Comparison of ENCODE assay signal across 8 cellular contexts in the genomic region with DNA sequence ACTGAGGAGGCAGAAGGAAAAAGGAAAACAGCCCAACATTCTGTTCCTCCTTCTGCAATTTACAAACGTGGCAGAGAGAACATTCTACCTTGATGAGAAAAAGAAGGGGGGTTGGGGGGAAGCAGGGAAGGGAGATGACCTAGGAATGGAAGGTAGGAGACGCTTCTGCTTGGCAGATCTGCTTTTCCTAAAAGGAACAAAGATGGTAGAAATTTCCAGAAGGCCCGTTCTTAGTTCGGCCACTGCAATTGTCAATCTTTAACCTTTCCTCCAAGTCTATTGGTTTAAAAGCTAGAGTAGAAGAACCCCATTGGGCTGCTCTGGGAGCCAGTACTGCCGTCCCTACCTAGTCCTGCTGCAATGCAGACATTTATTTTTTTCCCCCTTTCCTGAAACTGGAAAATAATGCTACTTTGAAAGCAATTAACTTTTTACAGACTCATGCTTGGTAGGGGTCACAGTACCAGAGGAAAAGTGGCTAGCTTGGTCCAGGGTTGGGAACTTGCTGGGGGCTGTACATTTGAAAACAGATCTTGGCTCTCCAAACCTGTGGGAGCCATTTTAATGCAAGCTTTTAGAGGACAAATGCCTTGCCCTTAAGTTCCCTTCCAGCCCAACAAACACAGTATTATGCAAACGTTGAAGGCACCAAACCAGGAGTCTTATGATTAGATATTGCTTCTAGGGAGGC. TPM values are rescaled to one million over a fixed set of nuclear protein-coding genes. Genes with fewer than 3 reads are reported as not detected.
DNase-seq lines count a peak whose midpoint lies in the region; ATAC-seq, FAIRE-seq and TF ChIP-seq lines count a peak whose summit lies in the region.

No MANE protein-coding gene starts in this region.

- H3K9me2 ChIP-seq in Loucy (replicated peaks; ENCODE audit: low read depth, low read length): no peaks in the 10 kb centered on the region

- no peak for TF ChIP-seq EP300 in K562 (IDR thresholded peaks at IDR 0.05; ENCODE audit: low read length)

- TF ChIP-seq CTCF in BE2C (IDR thresholded peaks at IDR 0.05; ENCODE audit: low read depth, low read length) (no peak), Loucy (conservative IDR thresholded peaks at IDR 0.05; ENCODE audit: low read length) (no peak), K562 (IDR thresholded peaks at IDR 0.05 in 2 of 3, conservative IDR thresholded peaks at IDR 0.05 in 1 of 3; ENCODE audit: insufficient read depth in 2 of 3, low read depth in 1 of 3, low read length in 3 of 3) (no peak)

- H3K4me3 ChIP-seq in BE2C (ENCODE audit: low read depth, low read length): peak overlapping the region; percentile 68
- peak overlapping the region; percentile 85 for H3K4me3 ChIP-seq in Loucy (ENCODE audit: low read length, poor library complexity, severe bottlenecking)
- H3K4me3 ChIP-seq in K562: peak overlapping the region; percentile 65

- no peaks in the 10 kb centered on the region for H3K9me3 Mint-ChIP-seq in memory B cell

- 3% methylated on average over 6 of the region's 6 CpGs for WGBS in K562 (ENCODE audit: insufficient coverage, low coverage, missing lambda C conversion rate)

- peak overlapping the region; percentile 99 for H3K9ac ChIP-seq in Loucy (ENCODE audit: low read depth, low read length, poor library complexity, severe bottlenecking)
- peak overlapping the region; percentile 82 to 92 for H3K9ac ChIP-seq in K562 (ENCODE audit: insufficient read depth in 1 of 2, low read depth in 2 of 2, low read length in 2 of 2)

- H3K36me3 Mint-ChIP-seq in memory B cell: no peaks in the 10 kb centered on the region

- TF ChIP-seq RAD21 in K562 (CRISPR knock-in tag; conservative IDR thresholded peaks at IDR 0.05 in 1 of 2, IDR thresholded peaks at IDR 0.05 in 1 of 2): no peak

- H2AFZ ChIP-seq in Loucy (ENCODE audit: low read length) (no peak overlapping the region), K562 (ENCODE audit: low read depth, low read length) (no peak overlapping the region)

- FAIRE-seq in K562 (lab: Jason Lieb, UNC): peak; percentile 49
- no peak for FAIRE-seq in HTR-8/SVneo (lab: Jason Lieb, UNC)

- H3K27ac Mint-ChIP-seq in memory B cell: no peak overlapping the region

- H3K79me2 ChIP-seq in Loucy (ENCODE audit: insufficient read depth, low read length) (peaks cover 90% of the 10 kb centered on the region), K562 (ENCODE audit: control insufficient read depth, insufficient read depth, low read length) (peaks cover 100% of the 10 kb centered on the region)

- peaks cover 51% of the 10 kb centered on the region for H3K4me1 Mint-ChIP-seq in memory B cell

- peak; percentile 25; the same call in 1 of the 2 replicates for TF ChIP-seq POLR2A in K562 (conservative IDR thresholded peaks at IDR 0.05)

- no peaks in the 10 kb centered on the region for H3K9me1 ChIP-seq in K562 (ENCODE audit: control insufficient read depth, insufficient read depth, low read length)

- no peaks in the 10 kb centered on the region for H3F3A ChIP-seq in Loucy (ENCODE audit: low read depth)

- peak; percentile 12 for ATAC-seq in K562
- ATAC-seq in memory B cell (ENCODE audit: low read depth): no peak
- ATAC-seq in activated CD4-positive, CD25-positive, alpha-beta regulatory T cell treated with anti-CD3 and anti-CD28 coated beads, Interleukin-2, amount 50 U/mL, for 24 hours: no peak
- no peak for ATAC-seq in esophagus mucosa

- peaks cover 37% of the 10 kb centered on the region for H3K4me1 ChIP-seq in BE2C
- peaks cover 67% of the 10 kb centered on the region for H3K4me1 ChIP-seq in Loucy (ENCODE audit: insufficient read depth, low read length, poor library complexity, severe bottlenecking)
- H3K4me1 ChIP-seq in K562 (replicated peaks in 1 of 2; ENCODE audit: control insufficient read depth in 2 of 2, insufficient read depth in 2 of 2, low read length in 2 of 2): peaks cover 24 to 36% of the 10 kb centered on the region in 2 experiments

- H3K9me3 ChIP-seq in BE2C: no peaks in the 10 kb centered on the region
- no peaks in the 10 kb centered on the region for H3K9me3 ChIP-seq in Loucy (ENCODE audit: insufficient read depth, low read depth, low read length)
- no peaks in the 10 kb centered on the region for H3K9me3 ChIP-seq in K562 (replicated peaks; ENCODE audit: control insufficient read depth, insufficient read depth, low read depth, low read length)

- H3K4me3 Mint-ChIP-seq in memory B cell: peak overlapping the region; percentile 83

- H3K27me3 ChIP-seq in BE2C (no peaks in the 10 kb centered on the region), Loucy (ENCODE audit: insufficient read depth, low read length, poor library complexity, severe bottlenecking) (no peaks in the 10 kb centered on the region), K562 (ENCODE audit: control insufficient read depth in 2 of 2, insufficient read depth in 2 of 2, low read length in 2 of 2) (no peaks in the 10 kb centered on the region)

- no peaks in the 10 kb centered on the region for H3K27me3 Mint-ChIP-seq in memory B cell

- in situ Hi-C loops in K562 (cut with MboI): no loop called here

- no TSS peak for BruUV-seq in K562 (replicated peaks; lab: Mats Ljungman, UMichigan)

- H3K36me3 ChIP-seq in BE2C (peaks cover 35% of the 10 kb centered on the region), Loucy (ENCODE audit: insufficient read depth, low read length) (peaks cover 8% of the 10 kb centered on the region; the same call in 1 of the 2 replicates), K562 (ENCODE audit: control insufficient read depth, insufficient read depth, low read length) (peaks cover 67% of the 10 kb centered on the region)

- H3K27ac ChIP-seq in K562 (ENCODE audit: extremely low read depth, low read depth, low read length): peak overlapping the region; percentile 97

- H4K20me1 ChIP-seq in Loucy (ENCODE audit: insufficient read depth, low read length, poor library complexity, severe bottlenecking) (peaks cover 53% of the 10 kb centered on the region), K562 (replicated peaks; ENCODE audit: control insufficient read depth, insufficient read depth, low read length) (no peaks in the 10 kb centered on the region)

- peak overlapping the region; percentile 94 for H3K4me2 ChIP-seq in Loucy (ENCODE audit: low read depth, low read length, poor library complexity, severe bottlenecking)
- H3K4me2 ChIP-seq in K562 (ENCODE audit: insufficient read depth, low read length): peak overlapping the region; percentile 87

- POLR2A ChIA-PET in K562 (lab: Yijun Ruan, JAX): interaction anchor here (0.7 to 4.3 kb wide), 18 partner anchors 9 to 211 kb away, joined by 3 to 56 read pairs (median 4); no protein-coding TSS in a partner anchor

- DNase-seq in BE2C: no peak
- peak in 2 of 4 experiments; percentile 56 to 66 for DNase-seq in K562 (ENCODE audit: extremely low read depth in 1 of 4, low spot score in 3 of 4)
- no peak for DNase-seq in memory B cell (ENCODE audit: low spot score in 2 of 2)
- no peak for DNase-seq in HTR-8/SVneo (ENCODE audit: insufficient read length, low spot score)
- DNase-seq in NCI-H226: no peak

- intact Hi-C loops in K562 (cut with micrococcal nuclease): no loop called here

- CTCF ChIA-PET in K562 (lab: Yijun Ruan, JAX; ENCODE audit: low intra/inter-chr PET ratio): interaction anchor here (1.2 kb wide), 1 partner anchor 30 kb away, joined by 3 read pairs; no protein-coding TSS in a partner anchor

TF ChIP-seq in K562, 482 proteins besides CTCF, POLR2A, EP300 and RAD21 (continues in another document):
- TF ChIP-seq LARP7 (IDR thresholded peaks at IDR 0.05) (peak; percentile 73; the same call in 1 of the 2 replicates), ZNF778 (CRISPR knock-in tag; IDR thresholded peaks at IDR 0.05) (no peak), ATF7 (IDR thresholded peaks at IDR 0.05) (peak; percentile 22; the same call in 1 of the 2 replicates), NR4A1 (CRISPR knock-in tag; IDR thresholded peaks at IDR 0.05) (no peak), NR4A1 (tag; IDR thresholded peaks at IDR 0.05) (peak; percentile 73), ZNF41 (CRISPR knock-in tag; conservative IDR thresholded peaks at IDR 0.05) (no peak), KLF13 (tag; IDR thresholded peaks at IDR 0.05; ENCODE audit: borderline replicate concordance, low read depth) (no peak), TBP (optimal IDR thresholded peaks at IDR 0.05; ENCODE audit: low read depth, low read length) (peak; percentile 49), POU5F1 (IDR thresholded peaks at IDR 0.05; ENCODE audit: borderline replicate concordance, low read depth, low read length, partially characterized antibody) (no peak), ELK1 (CRISPR knock-in tag; IDR thresholded peaks at IDR 0.05) (no peak), IFI16 (CRISPR knock-in tag; IDR thresholded peaks at IDR 0.05) (0 out of 2 replicates have a peak, but pooled peaks have one; percentile 15)

RNA-seq across cellular contexts. Expression of gene ZMYND8, which starts 2.7 kb away (rescaled TPM):
- 60.5 TPM for polyA plus RNA-seq in BE2C (2012; ENCODE audit: insufficient read depth, insufficient read length, low read depth)
- total RNA-seq in K562 (2011; cell fraction: chromatin; rRNA removed; ENCODE audit: low replicate concordance): 399 and 515 TPM in 2 replicates
- 184 and 194 TPM in 2 replicates for total RNA-seq in K562 (2011; cell fraction: nucleolus; rRNA removed)
- total RNA-seq in K562 (2011; cell fraction: nucleoplasm; rRNA removed): 232 and 241 TPM in 2 replicates
- 51.8 and 62.6 TPM in 2 replicates for total RNA-seq in K562 (2014; rRNA removed)
- 71.9 and 79.2 TPM in 2 replicates for total RNA-seq in K562 (2014; rRNA removed; fragmentation: Illumina TruSeq; extraction: Trizol)
- 65.3 and 67.3 TPM in 2 replicates for total RNA-seq in K562 (2015; rRNA removed; fragmentation: Illumina TruSeq; extraction: Trizol)
- total RNA-seq in K562 (2021): 129 and 148 TPM in 2 replicates
- 80.8 and 95.0 TPM in 2 replicates for polyA plus RNA-seq in K562 (2011; rRNA removed)
- polyA plus RNA-seq in K562 (2011; cell fraction: cytosol; rRNA removed): 42.9 and 46.7 TPM in 2 replicates
- 147 and 184 TPM in 2 replicates for polyA plus RNA-seq in K562 (2011; cell fraction: nucleus; rRNA removed)
- polyA plus RNA-seq in K562 (2012): 48.4 and 62.9 TPM in 2 replicates
- 97.2 and 121 TPM in 2 replicates for polyA plus RNA-seq in K562 (2014; fragmentation: Illumina TruSeq; extraction: Trizol)
- 10 to 100 TPM; 31.8 to 58.0 TPM for polyA plus RNA-seq in K562 (2014; fragmentation: Nextera tagmentation; extraction: Ambion mirVana)
- polyA plus RNA-seq in K562 (2014; rRNA removed): 63.9 and 79.5 TPM in 2 replicates
- polyA minus RNA-seq in K562 (2011; rRNA and poly(A)+ RNA removed): 140 and 160 TPM in 2 replicates
- polyA minus RNA-seq in K562 (2011; cell fraction: cytosol; rRNA and poly(A)+ RNA removed): 71.6 and 73.2 TPM in 2 replicates
- polyA minus RNA-seq in K562 (2011; cell fraction: nucleus; rRNA and poly(A)+ RNA removed): 125 and 198 TPM in 2 replicates
- 27.4 TPM for total RNA-seq in esophagus mucosa
